Comparison of ENCODE assay signal across 8 cellular contexts in the genomic region with DNA sequence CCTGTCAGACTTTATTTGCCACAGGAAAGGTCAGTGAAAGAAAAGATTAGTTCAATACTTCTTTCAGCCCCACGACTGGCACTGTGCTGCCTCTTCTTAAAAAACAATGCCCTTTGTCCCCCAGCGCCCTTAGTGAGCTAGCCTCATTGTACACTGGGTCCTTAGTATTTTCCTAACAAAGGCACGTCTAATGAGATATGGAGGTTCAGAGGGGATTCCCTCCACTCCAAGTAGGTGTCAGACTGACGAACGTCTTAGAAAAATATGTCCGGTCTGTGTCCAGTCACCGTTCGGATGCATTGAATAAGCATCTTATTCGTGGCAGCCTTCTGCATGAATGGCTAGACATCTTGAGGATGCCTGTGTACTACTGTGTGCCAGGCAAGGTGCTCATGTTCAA. TPM values are rescaled to one million over a fixed set of nuclear protein-coding genes. Genes with fewer than 3 reads are reported as not detected.
DNase-seq lines count a peak whose midpoint lies in the region; ATAC-seq and TF ChIP-seq lines count a peak whose summit lies in the region.

No MANE protein-coding gene starts in this region.

- peak overlapping the region; percentile 90; the same call in 1 of the 2 replicates for H3K4me3 ChIP-seq in H7 (ENCODE audit: insufficient read depth, low read depth, low read length)
- H3K4me3 ChIP-seq in fibroblast of mammary gland (ENCODE audit: control insufficient read depth, low read depth, low read length) = peak overlapping the region; percentile 75

- ATAC-seq in HG02678 (IDR thresholded peaks at IDR 0.05; ENCODE audit: unreplicated experiment) = no peak

- DNase-seq in H7 = no peak
- peak; percentile 41 for DNase-seq in SK-MEL-5 (ENCODE audit: low read depth, low spot score)
- DNase-seq in fibroblast of mammary gland (ENCODE audit: low read depth) = peak; percentile 25
- peak; percentile 57 for DNase-seq in retina
- DNase-seq in COLO668 (lab: John Stamatoyannopoulos, UW; ENCODE audit: unreplicated experiment) = no peak
- DNase-seq in SIG-M5 treated with dmso at 0.1 percent for 504 hours (lab: John Stamatoyannopoulos, UW; ENCODE audit: unreplicated experiment) = no peak
- DNase-seq in stimulated activated CD4-positive, alpha-beta T cell treated with anti-CD3 and anti-CD28 coated beads, Interleukin-2, amount 100 ng/mL, for 24 hours = no peak

- no peaks in the 10 kb centered on the region for H3K27me3 ChIP-seq in H7 (ENCODE audit: control insufficient read depth, insufficient read depth, low read length)

- TF ChIP-seq CTCF in fibroblast of mammary gland (conservative IDR thresholded peaks at IDR 0.05; ENCODE audit: control insufficient read depth, insufficient read depth, low read depth, low read length) = no peak

- in situ Hi-C loops in SK-MEL-5 (cut with HindIII; ENCODE audit: low pct_unique_long_range_greater_than_20kb, low sequenced_read_pairs) = no loop called here

- no peaks in the 10 kb centered on the region; the same call in 1 of the 2 replicates for H3K36me3 ChIP-seq in H7 (replicated peaks; ENCODE audit: control insufficient read depth, insufficient read depth, low read length)

RNA-seq across cellular contexts. Expression of a gene that starts 1.1 kb away (rescaled TPM):
- 30.4 and 33.0 TPM in 2 replicates for total RNA-seq in H7 (2014; rRNA removed; shearing (Covaris generic))
- total RNA-seq in SK-MEL-5 (2014; rRNA removed; shearing (Covaris generic)) = 38.2 and 41.7 TPM in 2 replicates
- polyA plus RNA-seq in SK-MEL-5 (2015; cell fraction: cytosol; rRNA removed) = 32.1 and 44.2 TPM in 2 replicates
- polyA plus RNA-seq in SK-MEL-5 (2015; cell fraction: nucleus; rRNA removed) = 39.5 and 41.7 TPM in 2 replicates

RNA-seq across cellular contexts. Expression of a gene that starts 36.2 kb away (rescaled TPM):
- total RNA-seq in H7 (2014; rRNA removed; shearing (Covaris generic)) = 198 and 205 TPM in 2 replicates
- total RNA-seq in SK-MEL-5 (2014; rRNA removed; shearing (Covaris generic)) = 373 and 435 TPM in 2 replicates
- 268 and 302 TPM in 2 replicates for polyA plus RNA-seq in SK-MEL-5 (2015; cell fraction: cytosol; rRNA removed)
- 859 and 1,156 TPM in 2 replicates for polyA plus RNA-seq in SK-MEL-5 (2015; cell fraction: nucleus; rRNA removed)

Comparison
In these comparisons a context has a peak if more than half of its experiments do, and no peak if none do; other contexts are left out.
1. DNase-seq: peak in SK-MEL-5 (single experiment), fibroblast of mammary gland (single experiment) and retina (single experiment); none in H7 (single experiment), COLO668 (single experiment), SIG-M5 treated with dmso at 0.1 percent for 504 hours (single experiment) and stimulated activated CD4-positive, alpha-beta T cell treated with anti-CD3 and anti-CD28 coated beads, Interleukin-2, amount 100 ng/mL, for 24 hours (0 of 2).